1 cellular context compared by ENCODE assay signal in genomic region chr10:103612462-103613365, GRCh38.
A peak's percentile ranks its signal among the peaks of the same experiment; 100 is the strongest.
TF ChIP-seq lines count a peak whose summit lies in the region.

No MANE protein-coding gene starts in this region.

TF ChIP-seq in K562, 482 proteins besides CTCF, POLR2A, EP300 and RAD21 (continued from another document):
- TF ChIP-seq ATF6 (CRISPR knock-in tag; IDR thresholded peaks at IDR 0.05) (no peak), RCOR1 (IDR thresholded peaks at IDR 0.05; ENCODE audit: borderline replicate concordance in 1 of 2, low read depth in 2 of 2, low read length in 2 of 2) (peak in 1 of 2 experiments; percentile 52; a peak in 1 of 4 replicates), JUN (IDR thresholded peaks at IDR 0.05; ENCODE audit: borderline replicate concordance, low read depth, low read length) (peak; percentile 78), JUN (CRISPR knock-in tag; IDR thresholded peaks at IDR 0.05; ENCODE audit: borderline replicate concordance) (no peak), ZFP30 (CRISPR knock-in tag; IDR thresholded peaks at IDR 0.05; ENCODE audit: borderline replicate concordance) (no peak), SMARCA5 (IDR thresholded peaks at IDR 0.05) (no peak), E2F6 (IDR thresholded peaks at IDR 0.05; ENCODE audit: borderline replicate concordance in 1 of 2, extremely low read depth in 1 of 2, insufficient read depth in 1 of 2, insufficient read length in 1 of 2, low read depth in 1 of 2, low read length in 1 of 2, poor library complexity in 1 of 2, severe bottlenecking in 1 of 2) (peak in 1 of 2 experiments; percentile 10), MGA (IDR thresholded peaks at IDR 0.05) (peak; percentile 36; the same call in 1 of the 2 replicates), MNT (conservative IDR thresholded peaks at IDR 0.05) (0 out of 4 replicates have a peak, but pooled peaks of 1 of the 2 experiments have one; percentile 35), USF2 (CRISPR knock-in tag; IDR thresholded peaks at IDR 0.05) (peak; percentile 48; the same call in 1 of the 2 replicates), NFXL1 (CRISPR knock-in tag; IDR thresholded peaks at IDR 0.05) (no peak), TRIM28 (IDR thresholded peaks at IDR 0.05) (no peak), BACH1 (tag; IDR thresholded peaks at IDR 0.05) (0 out of 2 replicates have a peak, but pooled peaks have one; percentile 30), ELK1 (CRISPR knock-in tag; IDR thresholded peaks at IDR 0.05) (no peak), ARID1B (IDR thresholded peaks at IDR 0.05) (peak; percentile 44), USF1 (CRISPR knock-in tag; IDR thresholded peaks at IDR 0.05) (peak; percentile 72), CREB3 (tag; conservative IDR thresholded peaks at IDR 0.05; ENCODE audit: low read depth) (peak; percentile 42; the same call in 1 of the 2 replicates), ZNF589 (CRISPR knock-in tag; IDR thresholded peaks at IDR 0.05; ENCODE audit: low read depth) (peak; percentile 69; the same call in 1 of the 2 replicates)
TF ChIP-seq in K562: peak in this region for 41.
